ENCODE assay signal across 26 cellular contexts in genomic region chr18:55884498-55884897, GRCh38.
"Had no signal": no experiment of that assay in that cellular context is flagged by ENCODE, and none has a peak within 500 bp of the region (broad histone marks: within the 10 kb centered on the region; RNA-seq: fewer than 3 reads in every experiment).

No MANE protein-coding gene starts in this region.

- H3K27me3 ChIP-seq: brain microvascular endothelial cell, dorsolateral prefrontal cortex had no signal

- H3K27ac ChIP-seq: brain microvascular endothelial cell, coronary artery, dorsolateral prefrontal cortex, WERI-Rb-1 had no signal

- DNase-seq: activated B cell treated with CpG ODN at 0.5 μM for 24 hours; activated CD4-positive, alpha-beta T cell treated with anti-CD3 and anti-CD28 coated beads for 48 hours; activated CD4-positive, alpha-beta T cell treated with anti-CD3 and anti-CD28 coated beads, Interleukin-2, amount 50 U/mL, for 1 hour; activated CD4-positive, alpha-beta T cell treated with anti-CD3 and anti-CD28 coated beads, Interleukin-2, amount 50 U/mL, for 48 hours; activated CD8-positive, alpha-beta memory T cell treated with anti-CD3 and anti-CD28 coated beads for 24 hours; activated CD8-positive, alpha-beta T cell treated with anti-CD3 and anti-CD28 coated beads for 36 hours; activated effector memory CD4-positive, alpha-beta T cell treated with Interleukin-2 at 50 U/mL for 16 hours; activated gamma-delta T cell treated with Interleukin-2 at 50 U/mL for 16 hours; activated naive CD4-positive, alpha-beta T cell treated with anti-CD3 and anti-CD28 coated beads, Interleukin-2, amount 50 U/mL, for 16 hours; activated naive CD4-positive, alpha-beta T cell treated with Interleukin-2 at 50 U/mL for 16 hours; activated T-cell treated with anti-CD3 and anti-CD28 coated beads, Interleukin-2, amount 50 U/mL, for 4 hours; amniotic stem cell; anterior cingulate cortex; brain microvascular endothelial cell; dorsolateral prefrontal cortex; effector memory CD4-positive, alpha-beta T cell; endodermal cell; foreskin fibroblast; head of caudate nucleus; T-helper 2 cell; WERI-Rb-1 had no signal

- H3K36me3 ChIP-seq: brain microvascular endothelial cell, WERI-Rb-1 had no signal

- FAIRE-seq: astrocyte, bronchial epithelial cell, frontal cortex, TTC549 had no signal

- H3K4me3 ChIP-seq: coronary artery, dorsolateral prefrontal cortex had no signal
